15 cellular contexts compared by ENCODE assay signal in the genomic region with DNA sequence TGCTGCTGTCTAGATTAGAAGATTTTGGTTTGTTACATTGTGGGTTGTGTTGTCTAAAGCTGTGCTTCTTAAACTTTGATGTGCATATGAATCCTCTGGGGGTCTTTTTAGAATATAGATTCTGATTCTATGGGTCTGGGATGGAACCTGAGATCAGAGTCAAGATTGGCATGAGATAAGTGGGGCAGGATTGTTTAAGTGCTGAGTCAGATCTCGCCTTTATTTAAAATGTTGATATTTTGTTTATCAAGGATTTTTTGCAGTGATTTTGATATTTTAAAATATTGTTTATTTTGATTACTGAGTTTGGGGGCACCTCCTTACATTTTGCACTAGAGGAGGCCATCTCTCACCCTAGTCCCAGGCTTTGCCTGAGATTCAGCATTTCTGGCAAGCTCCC.
DNase-seq lines count a peak whose midpoint lies in the region; ATAC-seq and TF ChIP-seq lines count a peak whose summit lies in the region.
"Had no signal": no experiment of that assay in that cellular context is flagged by ENCODE, and none has a peak within 500 bp of the region (broad histone marks: within the 10 kb centered on the region; RNA-seq: fewer than 3 reads in every experiment).

No MANE protein-coding gene starts in this region.

- H3K14ac ChIP-seq in trophoblast cell (ENCODE audit: low read length): no peak overlapping the region

- no peak overlapping the region for H3K27ac Mint-ChIP-seq in GM23338
- H3K27ac Mint-ChIP-seq: CD4-positive, alpha-beta memory T cell had no signal

- no CpG with 5 or more reads among the region's 1 CpG for WGBS in trophoblast cell (ENCODE audit: extremely low coverage, insufficient coverage, insufficient read length)

- H2AFZ ChIP-seq in trophoblast cell (ENCODE audit: insufficient read depth, low read length, poor library complexity): no peak overlapping the region
- H2AFZ ChIP-seq in GM23338: no peak overlapping the region

- no peak overlapping the region for H4K12ac ChIP-seq in trophoblast cell (ENCODE audit: low read depth, low read length)

- H3K9me2 ChIP-seq in GM23338 (ENCODE audit: insufficient read depth): peaks cover 4% of the 10 kb centered on the region; the same call in 1 of the 2 replicates

- H3K27me3 ChIP-seq in left ventricle myocardium inferior (ENCODE audit: low read depth): no peaks in the 10 kb centered on the region
- no peaks in the 10 kb centered on the region for H3K27me3 ChIP-seq in trophoblast cell (ENCODE audit: insufficient read depth, low read length)
- no peaks in the 10 kb centered on the region for H3K27me3 ChIP-seq in GM23338 (ENCODE audit: insufficient read depth)
- H3K27me3 ChIP-seq: BE2C had no signal

- no peak overlapping the region for H2BK12ac ChIP-seq in trophoblast cell (ENCODE audit: low read length)

- H3K4ac ChIP-seq in trophoblast cell (ENCODE audit: low read depth, low read length): no peak overlapping the region

- no peak overlapping the region for H4K91ac ChIP-seq in trophoblast cell (ENCODE audit: low read depth, low read length)

- H3K4me3 Mint-ChIP-seq in GM23338: no peak overlapping the region
- H3K4me3 Mint-ChIP-seq: CD4-positive, alpha-beta memory T cell had no signal

- ATAC-seq in Right ventricle myocardium superior (ENCODE audit: poor library complexity): no peak
- no peak for ATAC-seq in GM23338
- ATAC-seq: HCT116 had no signal

- peaks cover 3% of the 10 kb centered on the region for H3K27me3 Mint-ChIP-seq in GM23338 (ENCODE audit: insufficient read depth, low read depth, poor library complexity)

- H3K9me3 ChIP-seq in left ventricle myocardium inferior (replicated peaks): no peaks in the 10 kb centered on the region
- H3K9me3 ChIP-seq in trophoblast cell (ENCODE audit: insufficient read depth, low read depth, low read length): no peaks in the 10 kb centered on the region
- H3K9me3 ChIP-seq: BE2C had no signal

- no peaks in the 10 kb centered on the region for H3K36me3 ChIP-seq in left ventricle myocardium inferior
- no peaks in the 10 kb centered on the region for H3K36me3 ChIP-seq in trophoblast cell (ENCODE audit: control insufficient read depth in 1 of 2, insufficient read depth in 2 of 2, low read length in 2 of 2)
- no peaks in the 10 kb centered on the region for H3K36me3 ChIP-seq in GM23338 (ENCODE audit: insufficient read depth)
- H3K36me3 ChIP-seq: BE2C had no signal

- peaks cover 34% of the 10 kb centered on the region for H3K4me1 Mint-ChIP-seq in GM23338
- H3K4me1 Mint-ChIP-seq: CD4-positive, alpha-beta memory T cell had no signal

- no peak overlapping the region for H4K8ac ChIP-seq in trophoblast cell (ENCODE audit: low read depth, low read length)

- H3K4me3 ChIP-seq in left ventricle myocardium inferior (no peak overlapping the region), trophoblast cell (ENCODE audit: low read depth, low read length) (no peak overlapping the region), GM23338 (no peak overlapping the region)

- no peaks in the 10 kb centered on the region for H3F3A ChIP-seq in GM23338 (replicated peaks; ENCODE audit: low read depth)

- H3K79me2 ChIP-seq in trophoblast cell (ENCODE audit: control insufficient read depth, insufficient read depth, low read length, poor library complexity) (no peaks in the 10 kb centered on the region), GM23338 (replicated peaks; ENCODE audit: insufficient read depth) (no peaks in the 10 kb centered on the region)

- H3K4me2 ChIP-seq in trophoblast cell (ENCODE audit: low read length): no peak overlapping the region
- no peak overlapping the region for H3K4me2 ChIP-seq in GM23338

- H3K36me3 Mint-ChIP-seq in GM23338 (ENCODE audit: low read depth): no peaks in the 10 kb centered on the region
- H3K36me3 Mint-ChIP-seq: CD4-positive, alpha-beta memory T cell had no signal

- DNase-seq in left ventricle myocardium inferior: no peak
- no peak for DNase-seq in Right ventricle myocardium superior
- DNase-seq in RPMI8226: peak; percentile 18
- DNase-seq in trophoblast cell: no peak
- DNase-seq in mesenteric fat pad (ENCODE audit: low spot score): no peak
- no peak for DNase-seq in NCI-H2171 treated with DMSO at 0.1 percent for 48 hours (lab: John Stamatoyannopoulos, UW)
- no peak for DNase-seq in GM23338 (ENCODE audit: low spot score)
- DNase-seq: CD4-positive, alpha-beta memory T cell; DND-41; GDM1; KG1 had no signal

- H3K27ac ChIP-seq in left ventricle myocardium inferior (replicated peaks) (peak overlapping the region; percentile 73), trophoblast cell (ENCODE audit: low read depth, low read length) (no peak overlapping the region), GM23338 (ENCODE audit: low read depth) (no peak overlapping the region)
- H3K27ac ChIP-seq: C4-2B, HL-60 had no signal

- no peak for TF ChIP-seq CTCF in left ventricle myocardium inferior (IDR thresholded peaks at IDR 0.05; ENCODE audit: borderline replicate concordance)
- no peak for TF ChIP-seq CTCF in GM23338 (conservative IDR thresholded peaks at IDR 0.05; ENCODE audit: low read depth in 2 of 2)

- H3K79me1 ChIP-seq in trophoblast cell (ENCODE audit: low read length): peaks cover 16% of the 10 kb centered on the region

- no peak overlapping the region for H2BK5ac ChIP-seq in trophoblast cell (ENCODE audit: low read depth, low read length, poor library complexity)

- no peak overlapping the region for H2BK120ac ChIP-seq in trophoblast cell (ENCODE audit: insufficient read depth, low read length, poor library complexity)

- peak overlapping the region; percentile 57 for H2AK5ac ChIP-seq in trophoblast cell (ENCODE audit: low read length)

- H3K23ac ChIP-seq in trophoblast cell (ENCODE audit: low read length): no peak overlapping the region

- no peak overlapping the region for H3K9ac ChIP-seq in trophoblast cell (ENCODE audit: low read length)

- H3K4me1 ChIP-seq in left ventricle myocardium inferior: peaks cover 54% of the 10 kb centered on the region
- H3K4me1 ChIP-seq in trophoblast cell (ENCODE audit: control insufficient read depth in 1 of 2, insufficient read depth in 2 of 2, low read length in 2 of 2): peaks cover 20 to 26% of the 10 kb centered on the region in 2 experiments
- H3K4me1 ChIP-seq in GM23338 (ENCODE audit: insufficient read depth): peaks cover 30% of the 10 kb centered on the region

- H4K20me1 ChIP-seq in GM23338 (replicated peaks; ENCODE audit: insufficient read depth): no peaks in the 10 kb centered on the region

- H3K9me3 Mint-ChIP-seq in GM23338: peaks cover 4% of the 10 kb centered on the region; the same call in 1 of the 3 replicates

- H3K18ac ChIP-seq in trophoblast cell (ENCODE audit: low read length): no peak overlapping the region

- intact Hi-C loops in left ventricle myocardium inferior (cut with micrococcal nuclease): no loop called here
- intact Hi-C loops in Right ventricle myocardium superior (cut with DNase I): no loop called here

TF ChIP-seq in GM23338, 12 proteins besides CTCF, POLR2A, EP300 and RAD21:
- TF ChIP-seq STAT1 (IDR thresholded peaks at IDR 0.05; ENCODE audit: unreplicated experiment) (no peak), ZNF331 (CRISPR knock-in tag; IDR thresholded peaks at IDR 0.05; ENCODE audit: low read depth) (no peak), JUNB (IDR thresholded peaks at IDR 0.05; ENCODE audit: unreplicated experiment) (no peak), POLR2AphosphoS5 (IDR thresholded peaks at IDR 0.05; ENCODE audit: low read depth) (no peak)
- TF ChIP-seq, protein P1, sequence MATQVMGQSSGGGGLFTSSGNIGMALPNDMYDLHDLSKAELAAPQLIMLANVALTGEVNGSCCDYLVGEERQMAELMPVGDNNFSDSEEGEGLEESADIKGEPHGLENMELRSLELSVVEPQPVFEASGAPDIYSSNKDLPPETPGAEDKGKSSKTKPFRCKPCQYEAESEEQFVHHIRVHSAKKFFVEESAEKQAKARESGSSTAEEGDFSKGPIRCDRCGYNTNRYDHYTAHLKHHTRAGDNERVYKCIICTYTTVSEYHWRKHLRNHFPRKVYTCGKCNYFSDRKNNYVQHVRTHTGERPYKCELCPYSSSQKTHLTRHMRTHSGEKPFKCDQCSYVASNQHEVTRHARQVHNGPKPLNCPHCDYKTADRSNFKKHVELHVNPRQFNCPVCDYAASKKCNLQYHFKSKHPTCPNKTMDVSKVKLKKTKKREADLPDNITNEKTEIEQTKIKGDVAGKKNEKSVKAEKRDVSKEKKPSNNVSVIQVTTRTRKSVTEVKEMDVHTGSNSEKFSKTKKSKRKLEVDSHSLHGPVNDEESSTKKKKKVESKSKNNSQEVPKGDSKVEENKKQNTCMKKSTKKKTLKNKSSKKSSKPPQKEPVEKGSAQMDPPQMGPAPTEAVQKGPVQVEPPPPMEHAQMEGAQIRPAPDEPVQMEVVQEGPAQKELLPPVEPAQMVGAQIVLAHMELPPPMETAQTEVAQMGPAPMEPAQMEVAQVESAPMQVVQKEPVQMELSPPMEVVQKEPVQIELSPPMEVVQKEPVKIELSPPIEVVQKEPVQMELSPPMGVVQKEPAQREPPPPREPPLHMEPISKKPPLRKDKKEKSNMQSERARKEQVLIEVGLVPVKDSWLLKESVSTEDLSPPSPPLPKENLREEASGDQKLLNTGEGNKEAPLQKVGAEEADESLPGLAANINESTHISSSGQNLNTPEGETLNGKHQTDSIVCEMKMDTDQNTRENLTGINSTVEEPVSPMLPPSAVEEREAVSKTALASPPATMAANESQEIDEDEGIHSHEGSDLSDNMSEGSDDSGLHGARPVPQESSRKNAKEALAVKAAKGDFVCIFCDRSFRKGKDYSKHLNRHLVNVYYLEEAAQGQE (IDR thresholded peaks at IDR 0.05; ENCODE audit: unreplicated experiment): no peak
TF ChIP-seq in GM23338: peak in this region for 0.
